In the genomic region with DNA sequence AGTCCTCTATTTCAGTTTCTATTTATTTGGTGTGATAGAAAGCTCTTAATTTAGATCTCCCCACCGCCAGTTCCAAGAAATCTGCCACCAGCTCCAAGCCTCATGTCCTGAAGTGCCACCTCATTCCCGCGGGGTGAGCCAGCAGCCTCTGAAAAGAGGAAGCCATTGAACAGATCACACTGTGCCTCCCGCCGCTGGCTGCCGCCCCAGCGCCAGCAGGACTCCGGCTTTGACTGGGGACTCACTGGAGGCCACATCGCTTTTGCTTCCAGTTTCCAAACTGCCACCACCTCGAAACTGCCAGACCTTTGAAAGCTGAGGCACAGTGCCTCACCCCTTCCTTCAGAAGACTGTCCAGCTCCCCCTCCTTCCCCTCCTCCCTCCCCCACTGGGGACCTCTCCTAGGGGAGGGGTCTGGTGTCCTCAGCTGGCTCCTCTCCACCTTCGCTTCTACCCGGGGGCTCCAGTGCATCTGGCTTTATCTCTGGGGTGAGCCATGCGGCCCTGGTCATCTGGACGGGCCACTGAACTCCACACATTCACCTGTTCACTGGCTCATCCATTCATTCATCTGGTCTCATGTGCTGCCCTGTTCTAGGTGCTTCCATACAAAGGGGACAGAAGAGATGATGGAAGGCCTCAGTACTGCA, we compare ENCODE assay signal across 1 cellular context.
TF ChIP-seq lines count a peak whose summit lies in the region.

No MANE protein-coding gene starts in this region.

TF ChIP-seq in K562, 482 proteins besides CTCF, POLR2A, EP300 and RAD21 (continued from another document and continues in another):
- TF ChIP-seq, protein P1, sequence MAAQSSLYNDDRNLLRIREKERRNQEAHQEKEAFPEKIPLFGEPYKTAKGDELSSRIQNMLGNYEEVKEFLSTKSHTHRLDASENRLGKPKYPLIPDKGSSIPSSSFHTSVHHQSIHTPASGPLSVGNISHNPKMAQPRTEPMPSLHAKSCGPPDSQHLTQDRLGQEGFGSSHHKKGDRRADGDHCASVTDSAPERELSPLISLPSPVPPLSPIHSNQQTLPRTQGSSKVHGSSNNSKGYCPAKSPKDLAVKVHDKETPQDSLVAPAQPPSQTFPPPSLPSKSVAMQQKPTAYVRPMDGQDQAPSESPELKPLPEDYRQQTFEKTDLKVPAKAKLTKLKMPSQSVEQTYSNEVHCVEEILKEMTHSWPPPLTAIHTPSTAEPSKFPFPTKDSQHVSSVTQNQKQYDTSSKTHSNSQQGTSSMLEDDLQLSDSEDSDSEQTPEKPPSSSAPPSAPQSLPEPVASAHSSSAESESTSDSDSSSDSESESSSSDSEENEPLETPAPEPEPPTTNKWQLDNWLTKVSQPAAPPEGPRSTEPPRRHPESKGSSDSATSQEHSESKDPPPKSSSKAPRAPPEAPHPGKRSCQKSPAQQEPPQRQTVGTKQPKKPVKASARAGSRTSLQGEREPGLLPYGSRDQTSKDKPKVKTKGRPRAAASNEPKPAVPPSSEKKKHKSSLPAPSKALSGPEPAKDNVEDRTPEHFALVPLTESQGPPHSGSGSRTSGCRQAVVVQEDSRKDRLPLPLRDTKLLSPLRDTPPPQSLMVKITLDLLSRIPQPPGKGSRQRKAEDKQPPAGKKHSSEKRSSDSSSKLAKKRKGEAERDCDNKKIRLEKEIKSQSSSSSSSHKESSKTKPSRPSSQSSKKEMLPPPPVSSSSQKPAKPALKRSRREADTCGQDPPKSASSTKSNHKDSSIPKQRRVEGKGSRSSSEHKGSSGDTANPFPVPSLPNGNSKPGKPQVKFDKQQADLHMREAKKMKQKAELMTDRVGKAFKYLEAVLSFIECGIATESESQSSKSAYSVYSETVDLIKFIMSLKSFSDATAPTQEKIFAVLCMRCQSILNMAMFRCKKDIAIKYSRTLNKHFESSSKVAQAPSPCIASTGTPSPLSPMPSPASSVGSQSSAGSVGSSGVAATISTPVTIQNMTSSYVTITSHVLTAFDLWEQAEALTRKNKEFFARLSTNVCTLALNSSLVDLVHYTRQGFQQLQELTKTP (IDR thresholded peaks at IDR 0.05; ENCODE audit: low read depth in 1 of 2, partially characterized antibody in 2 of 2): peak in 1 of 2 experiments; percentile 9
- TF ChIP-seq DPF2 (IDR thresholded peaks at IDR 0.05): peak; percentile 57; the same call in 1 of the 2 replicates
- TF ChIP-seq, protein P2, sequence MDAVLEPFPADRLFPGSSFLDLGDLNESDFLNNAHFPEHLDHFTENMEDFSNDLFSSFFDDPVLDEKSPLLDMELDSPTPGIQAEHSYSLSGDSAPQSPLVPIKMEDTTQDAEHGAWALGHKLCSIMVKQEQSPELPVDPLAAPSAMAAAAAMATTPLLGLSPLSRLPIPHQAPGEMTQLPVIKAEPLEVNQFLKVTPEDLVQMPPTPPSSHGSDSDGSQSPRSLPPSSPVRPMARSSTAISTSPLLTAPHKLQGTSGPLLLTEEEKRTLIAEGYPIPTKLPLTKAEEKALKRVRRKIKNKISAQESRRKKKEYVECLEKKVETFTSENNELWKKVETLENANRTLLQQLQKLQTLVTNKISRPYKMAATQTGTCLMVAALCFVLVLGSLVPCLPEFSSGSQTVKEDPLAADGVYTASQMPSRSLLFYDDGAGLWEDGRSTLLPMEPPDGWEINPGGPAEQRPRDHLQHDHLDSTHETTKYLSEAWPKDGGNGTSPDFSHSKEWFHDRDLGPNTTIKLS (IDR thresholded peaks at IDR 0.05; ENCODE audit: borderline replicate concordance, low read depth): peak; percentile 38; the same call in 1 of the 2 replicates
- TF ChIP-seq, protein P3, sequence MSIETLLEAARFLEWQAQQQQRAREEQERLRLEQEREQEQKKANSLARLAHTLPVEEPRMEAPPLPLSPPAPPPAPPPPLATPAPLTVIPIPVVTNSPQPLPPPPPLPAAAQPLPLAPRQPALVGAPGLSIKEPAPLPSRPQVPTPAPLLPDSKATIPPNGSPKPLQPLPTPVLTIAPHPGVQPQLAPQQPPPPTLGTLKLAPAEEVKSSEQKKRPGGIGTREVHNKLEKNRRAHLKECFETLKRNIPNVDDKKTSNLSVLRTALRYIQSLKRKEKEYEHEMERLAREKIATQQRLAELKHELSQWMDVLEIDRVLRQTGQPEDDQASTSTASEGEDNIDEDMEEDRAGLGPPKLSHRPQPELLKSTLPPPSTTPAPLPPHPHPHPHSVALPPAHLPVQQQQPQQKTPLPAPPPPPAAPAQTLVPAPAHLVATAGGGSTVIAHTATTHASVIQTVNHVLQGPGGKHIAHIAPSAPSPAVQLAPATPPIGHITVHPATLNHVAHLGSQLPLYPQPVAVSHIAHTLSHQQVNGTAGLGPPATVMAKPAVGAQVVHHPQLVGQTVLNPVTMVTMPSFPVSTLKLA (conservative IDR thresholded peaks at IDR 0.05): peak in 1 of 2 experiments; percentile 36; a peak in 1 of 4 replicates
- TF ChIP-seq POLR2G (IDR thresholded peaks at IDR 0.05; ENCODE audit: low read depth, low read length): 0 out of 2 replicates have a peak, but pooled peaks have one; percentile 32
- TF ChIP-seq MYC (IDR thresholded peaks at IDR 0.05; ENCODE audit: low read depth, low read length): peak; percentile 40; the same call in 1 of the 2 replicates
- no peak for TF ChIP-seq MYC (CRISPR knock-in tag; IDR thresholded peaks at IDR 0.05; ENCODE audit: borderline replicate concordance, low read depth)
- peak; percentile 40; the same call in 1 of the 2 replicates for TF ChIP-seq TCF3 (CRISPR knock-in tag; IDR thresholded peaks at IDR 0.05)
- no peak for TF ChIP-seq CREBBP (IDR thresholded peaks at IDR 0.05; ENCODE audit: low read depth, low read length)
- TF ChIP-seq JUND (IDR thresholded peaks at IDR 0.05; ENCODE audit: borderline replicate concordance, low read depth, low read length): no peak
- TF ChIP-seq JUND (tag; IDR thresholded peaks at IDR 0.05; ENCODE audit: borderline replicate concordance, low read depth, low read length): 0 out of 3 replicates have a peak, but pooled peaks have one; percentile 10
- peak; percentile 64 for TF ChIP-seq CBFA2T3 (IDR thresholded peaks at IDR 0.05)
- no peak for TF ChIP-seq EZH2 (IDR thresholded peaks at IDR 0.05; ENCODE audit: borderline replicate concordance, low read depth, low read length)
- TF ChIP-seq, protein P4, sequence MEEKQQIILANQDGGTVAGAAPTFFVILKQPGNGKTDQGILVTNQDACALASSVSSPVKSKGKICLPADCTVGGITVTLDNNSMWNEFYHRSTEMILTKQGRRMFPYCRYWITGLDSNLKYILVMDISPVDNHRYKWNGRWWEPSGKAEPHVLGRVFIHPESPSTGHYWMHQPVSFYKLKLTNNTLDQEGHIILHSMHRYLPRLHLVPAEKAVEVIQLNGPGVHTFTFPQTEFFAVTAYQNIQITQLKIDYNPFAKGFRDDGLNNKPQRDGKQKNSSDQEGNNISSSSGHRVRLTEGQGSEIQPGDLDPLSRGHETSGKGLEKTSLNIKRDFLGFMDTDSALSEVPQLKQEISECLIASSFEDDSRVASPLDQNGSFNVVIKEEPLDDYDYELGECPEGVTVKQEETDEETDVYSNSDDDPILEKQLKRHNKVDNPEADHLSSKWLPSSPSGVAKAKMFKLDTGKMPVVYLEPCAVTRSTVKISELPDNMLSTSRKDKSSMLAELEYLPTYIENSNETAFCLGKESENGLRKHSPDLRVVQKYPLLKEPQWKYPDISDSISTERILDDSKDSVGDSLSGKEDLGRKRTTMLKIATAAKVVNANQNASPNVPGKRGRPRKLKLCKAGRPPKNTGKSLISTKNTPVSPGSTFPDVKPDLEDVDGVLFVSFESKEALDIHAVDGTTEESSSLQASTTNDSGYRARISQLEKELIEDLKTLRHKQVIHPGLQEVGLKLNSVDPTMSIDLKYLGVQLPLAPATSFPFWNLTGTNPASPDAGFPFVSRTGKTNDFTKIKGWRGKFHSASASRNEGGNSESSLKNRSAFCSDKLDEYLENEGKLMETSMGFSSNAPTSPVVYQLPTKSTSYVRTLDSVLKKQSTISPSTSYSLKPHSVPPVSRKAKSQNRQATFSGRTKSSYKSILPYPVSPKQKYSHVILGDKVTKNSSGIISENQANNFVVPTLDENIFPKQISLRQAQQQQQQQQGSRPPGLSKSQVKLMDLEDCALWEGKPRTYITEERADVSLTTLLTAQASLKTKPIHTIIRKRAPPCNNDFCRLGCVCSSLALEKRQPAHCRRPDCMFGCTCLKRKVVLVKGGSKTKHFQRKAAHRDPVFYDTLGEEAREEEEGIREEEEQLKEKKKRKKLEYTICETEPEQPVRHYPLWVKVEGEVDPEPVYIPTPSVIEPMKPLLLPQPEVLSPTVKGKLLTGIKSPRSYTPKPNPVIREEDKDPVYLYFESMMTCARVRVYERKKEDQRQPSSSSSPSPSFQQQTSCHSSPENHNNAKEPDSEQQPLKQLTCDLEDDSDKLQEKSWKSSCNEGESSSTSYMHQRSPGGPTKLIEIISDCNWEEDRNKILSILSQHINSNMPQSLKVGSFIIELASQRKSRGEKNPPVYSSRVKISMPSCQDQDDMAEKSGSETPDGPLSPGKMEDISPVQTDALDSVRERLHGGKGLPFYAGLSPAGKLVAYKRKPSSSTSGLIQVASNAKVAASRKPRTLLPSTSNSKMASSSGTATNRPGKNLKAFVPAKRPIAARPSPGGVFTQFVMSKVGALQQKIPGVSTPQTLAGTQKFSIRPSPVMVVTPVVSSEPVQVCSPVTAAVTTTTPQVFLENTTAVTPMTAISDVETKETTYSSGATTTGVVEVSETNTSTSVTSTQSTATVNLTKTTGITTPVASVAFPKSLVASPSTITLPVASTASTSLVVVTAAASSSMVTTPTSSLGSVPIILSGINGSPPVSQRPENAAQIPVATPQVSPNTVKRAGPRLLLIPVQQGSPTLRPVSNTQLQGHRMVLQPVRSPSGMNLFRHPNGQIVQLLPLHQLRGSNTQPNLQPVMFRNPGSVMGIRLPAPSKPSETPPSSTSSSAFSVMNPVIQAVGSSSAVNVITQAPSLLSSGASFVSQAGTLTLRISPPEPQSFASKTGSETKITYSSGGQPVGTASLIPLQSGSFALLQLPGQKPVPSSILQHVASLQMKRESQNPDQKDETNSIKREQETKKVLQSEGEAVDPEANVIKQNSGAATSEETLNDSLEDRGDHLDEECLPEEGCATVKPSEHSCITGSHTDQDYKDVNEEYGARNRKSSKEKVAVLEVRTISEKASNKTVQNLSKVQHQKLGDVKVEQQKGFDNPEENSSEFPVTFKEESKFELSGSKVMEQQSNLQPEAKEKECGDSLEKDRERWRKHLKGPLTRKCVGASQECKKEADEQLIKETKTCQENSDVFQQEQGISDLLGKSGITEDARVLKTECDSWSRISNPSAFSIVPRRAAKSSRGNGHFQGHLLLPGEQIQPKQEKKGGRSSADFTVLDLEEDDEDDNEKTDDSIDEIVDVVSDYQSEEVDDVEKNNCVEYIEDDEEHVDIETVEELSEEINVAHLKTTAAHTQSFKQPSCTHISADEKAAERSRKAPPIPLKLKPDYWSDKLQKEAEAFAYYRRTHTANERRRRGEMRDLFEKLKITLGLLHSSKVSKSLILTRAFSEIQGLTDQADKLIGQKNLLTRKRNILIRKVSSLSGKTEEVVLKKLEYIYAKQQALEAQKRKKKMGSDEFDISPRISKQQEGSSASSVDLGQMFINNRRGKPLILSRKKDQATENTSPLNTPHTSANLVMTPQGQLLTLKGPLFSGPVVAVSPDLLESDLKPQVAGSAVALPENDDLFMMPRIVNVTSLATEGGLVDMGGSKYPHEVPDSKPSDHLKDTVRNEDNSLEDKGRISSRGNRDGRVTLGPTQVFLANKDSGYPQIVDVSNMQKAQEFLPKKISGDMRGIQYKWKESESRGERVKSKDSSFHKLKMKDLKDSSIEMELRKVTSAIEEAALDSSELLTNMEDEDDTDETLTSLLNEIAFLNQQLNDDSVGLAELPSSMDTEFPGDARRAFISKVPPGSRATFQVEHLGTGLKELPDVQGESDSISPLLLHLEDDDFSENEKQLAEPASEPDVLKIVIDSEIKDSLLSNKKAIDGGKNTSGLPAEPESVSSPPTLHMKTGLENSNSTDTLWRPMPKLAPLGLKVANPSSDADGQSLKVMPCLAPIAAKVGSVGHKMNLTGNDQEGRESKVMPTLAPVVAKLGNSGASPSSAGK (IDR thresholded peaks at IDR 0.05): peak; percentile 72
- TF ChIP-seq, protein P5, sequence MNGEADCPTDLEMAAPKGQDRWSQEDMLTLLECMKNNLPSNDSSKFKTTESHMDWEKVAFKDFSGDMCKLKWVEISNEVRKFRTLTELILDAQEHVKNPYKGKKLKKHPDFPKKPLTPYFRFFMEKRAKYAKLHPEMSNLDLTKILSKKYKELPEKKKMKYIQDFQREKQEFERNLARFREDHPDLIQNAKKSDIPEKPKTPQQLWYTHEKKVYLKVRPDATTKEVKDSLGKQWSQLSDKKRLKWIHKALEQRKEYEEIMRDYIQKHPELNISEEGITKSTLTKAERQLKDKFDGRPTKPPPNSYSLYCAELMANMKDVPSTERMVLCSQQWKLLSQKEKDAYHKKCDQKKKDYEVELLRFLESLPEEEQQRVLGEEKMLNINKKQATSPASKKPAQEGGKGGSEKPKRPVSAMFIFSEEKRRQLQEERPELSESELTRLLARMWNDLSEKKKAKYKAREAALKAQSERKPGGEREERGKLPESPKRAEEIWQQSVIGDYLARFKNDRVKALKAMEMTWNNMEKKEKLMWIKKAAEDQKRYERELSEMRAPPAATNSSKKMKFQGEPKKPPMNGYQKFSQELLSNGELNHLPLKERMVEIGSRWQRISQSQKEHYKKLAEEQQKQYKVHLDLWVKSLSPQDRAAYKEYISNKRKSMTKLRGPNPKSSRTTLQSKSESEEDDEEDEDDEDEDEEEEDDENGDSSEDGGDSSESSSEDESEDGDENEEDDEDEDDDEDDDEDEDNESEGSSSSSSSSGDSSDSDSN (IDR thresholded peaks at IDR 0.05; ENCODE audit: borderline replicate concordance in 1 of 2, low read depth in 2 of 2, low read length in 2 of 2): 0 out of 4 replicates have a peak, but pooled peaks of 1 of the 2 experiments have one; percentile 62
- TF ChIP-seq, protein P6, sequence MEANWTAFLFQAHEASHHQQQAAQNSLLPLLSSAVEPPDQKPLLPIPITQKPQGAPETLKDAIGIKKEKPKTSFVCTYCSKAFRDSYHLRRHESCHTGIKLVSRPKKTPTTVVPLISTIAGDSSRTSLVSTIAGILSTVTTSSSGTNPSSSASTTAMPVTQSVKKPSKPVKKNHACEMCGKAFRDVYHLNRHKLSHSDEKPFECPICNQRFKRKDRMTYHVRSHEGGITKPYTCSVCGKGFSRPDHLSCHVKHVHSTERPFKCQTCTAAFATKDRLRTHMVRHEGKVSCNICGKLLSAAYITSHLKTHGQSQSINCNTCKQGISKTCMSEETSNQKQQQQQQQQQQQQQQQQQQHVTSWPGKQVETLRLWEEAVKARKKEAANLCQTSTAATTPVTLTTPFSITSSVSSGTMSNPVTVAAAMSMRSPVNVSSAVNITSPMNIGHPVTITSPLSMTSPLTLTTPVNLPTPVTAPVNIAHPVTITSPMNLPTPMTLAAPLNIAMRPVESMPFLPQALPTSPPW (CRISPR knock-in tag; IDR thresholded peaks at IDR 0.05): peak; percentile 56
- TF ChIP-seq MAFF (IDR thresholded peaks at IDR 0.05; ENCODE audit: low read length): 0 out of 2 replicates have a peak, but pooled peaks have one; percentile 2
- TF ChIP-seq, protein P7, sequence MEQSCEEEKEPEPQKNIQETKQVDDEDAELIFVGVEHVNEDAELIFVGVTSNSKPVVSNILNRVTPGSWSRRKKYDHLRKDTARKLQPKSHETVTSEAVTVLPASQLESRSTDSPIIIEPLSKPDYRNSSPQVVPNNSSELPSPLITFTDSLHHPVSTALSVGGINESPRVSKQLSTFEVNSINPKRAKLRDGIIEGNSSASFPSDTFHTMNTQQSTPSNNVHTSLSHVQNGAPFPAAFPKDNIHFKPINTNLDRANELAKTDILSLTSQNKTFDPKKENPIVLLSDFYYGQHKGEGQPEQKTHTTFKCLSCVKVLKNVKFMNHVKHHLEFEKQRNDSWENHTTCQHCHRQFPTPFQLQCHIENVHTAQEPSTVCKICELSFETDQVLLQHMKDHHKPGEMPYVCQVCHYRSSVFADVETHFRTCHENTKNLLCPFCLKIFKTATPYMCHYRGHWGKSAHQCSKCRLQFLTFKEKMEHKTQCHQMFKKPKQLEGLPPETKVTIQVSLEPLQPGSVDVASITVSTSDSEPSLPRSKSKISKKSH (CRISPR knock-in tag; IDR thresholded peaks at IDR 0.05): no peak
- TF ChIP-seq GATA2 (CRISPR knock-in tag; IDR thresholded peaks at IDR 0.05): 0 out of 2 replicates have a peak, but pooled peaks have one; percentile 34
- TF ChIP-seq TEAD4 (IDR thresholded peaks at IDR 0.05; ENCODE audit: low read length): no peak
- TF ChIP-seq TEAD4 (CRISPR knock-in tag; IDR thresholded peaks at IDR 0.05; ENCODE audit: borderline replicate concordance): no peak
- TF ChIP-seq CTBP1 (IDR thresholded peaks at IDR 0.05; ENCODE audit: borderline replicate concordance): 0 out of 2 replicates have a peak, but pooled peaks have one; percentile 37
- no peak for TF ChIP-seq ELF4 (CRISPR knock-in tag; IDR thresholded peaks at IDR 0.05)
